In genomic region chr5:125558466-125558865, GRCh38 we compare ENCODE assay signal across 20 cellular contexts.
"Had no signal": no experiment of that assay in that cellular context is flagged by ENCODE, and none has a peak within 500 bp of the region (broad histone marks: within the 10 kb centered on the region; RNA-seq: fewer than 3 reads in every experiment).

No MANE protein-coding gene starts in this region.

- H3K4me3 ChIP-seq: dorsolateral prefrontal cortex, stomach, testis, upper lobe of right lung had no signal

- H3K4me3 Mint-ChIP-seq: activated CD8-positive, alpha-beta T cell treated with anti-CD3 and anti-CD28 coated beads, Interleukin-2, amount 10 ng/mL, durations not matched to agents 7 days and 5 days; activated T-cell treated with anti-CD3 and anti-CD28 coated beads, Interleukin-2, amount 50 U/mL, for 72 hours; endodermal cell; neural crest cell had no signal

- H3K27ac Mint-ChIP-seq: activated CD8-positive, alpha-beta T cell treated with anti-CD3 and anti-CD28 coated beads, Interleukin-2, amount 10 ng/mL, durations not matched to agents 7 days and 5 days; activated naive CD4-positive, alpha-beta T cell treated with anti-CD3 and anti-CD28 coated beads, Interleukin-2, amount 50 U/mL, for 72 hours; activated T-cell treated with anti-CD3 and anti-CD28 coated beads, Interleukin-2, amount 50 U/mL, for 72 hours; endodermal cell had no signal

- ATAC-seq: activated CD8-positive, alpha-beta T cell treated with anti-CD3 and anti-CD28 coated beads, Interleukin-2, amount 10 ng/mL, durations not matched to agents 7 days and 5 days; activated naive CD4-positive, alpha-beta T cell treated with anti-CD3 and anti-CD28 coated beads, Interleukin-2, amount 50 U/mL, for 72 hours; activated T-cell treated with anti-CD3 and anti-CD28 coated beads, Interleukin-2, amount 50 U/mL, for 72 hours; sciatic nerve had no signal

- H3K9me3 ChIP-seq: stomach, testis, upper lobe of right lung had no signal

- H3K27ac ChIP-seq: dorsolateral prefrontal cortex, testis, upper lobe of right lung had no signal

- H3K27me3 ChIP-seq: dorsolateral prefrontal cortex, stomach, testis, upper lobe of right lung had no signal

- H3K36me3 Mint-ChIP-seq: activated naive CD4-positive, alpha-beta T cell treated with anti-CD3 and anti-CD28 coated beads, Interleukin-2, amount 50 U/mL, for 72 hours had no signal

- DNase-seq: activated CD4-positive, alpha-beta T cell treated with anti-CD3 and anti-CD28 coated beads for 4 hours; activated CD8-positive, alpha-beta memory T cell treated with anti-CD3 and anti-CD28 coated beads, Interleukin-2, amount 50 U/mL, for 48 hours; activated CD8-positive, alpha-beta T cell treated with anti-CD3 and anti-CD28 coated beads, Interleukin-2, amount 10 ng/mL, durations not matched to agents 7 days and 5 days; activated gamma-delta T cell; activated T-cell treated with anti-CD3 and anti-CD28 coated beads, Interleukin-2, amount 50 U/mL, for 72 hours; dorsolateral prefrontal cortex; endodermal cell; glutamatergic neuron; kidney glomerular epithelial cell; left ventricle myocardium superior; mesendoderm; stimulated activated CD4-positive, alpha-beta T cell treated with anti-CD3 and anti-CD28 coated beads, Interleukin-12 subunit alpha, Interleukin-12 subunit beta, amount 100 ng/mL, for 4 hours; stimulated activated CD4-positive, alpha-beta T cell treated with anti-CD3 and anti-CD28 coated beads, Interleukin-2, amount 100 ng/mL, for 24 hours; stomach; T-helper 2 cell; testis; upper lobe of right lung had no signal

- H3K9me3 Mint-ChIP-seq: endodermal cell had no signal

- H3K36me3 ChIP-seq: stomach, upper lobe of right lung had no signal

- H3K4me1 ChIP-seq: testis, upper lobe of right lung had no signal
